Comparison of ENCODE assay signal across 10 cellular contexts in the genomic region with DNA sequence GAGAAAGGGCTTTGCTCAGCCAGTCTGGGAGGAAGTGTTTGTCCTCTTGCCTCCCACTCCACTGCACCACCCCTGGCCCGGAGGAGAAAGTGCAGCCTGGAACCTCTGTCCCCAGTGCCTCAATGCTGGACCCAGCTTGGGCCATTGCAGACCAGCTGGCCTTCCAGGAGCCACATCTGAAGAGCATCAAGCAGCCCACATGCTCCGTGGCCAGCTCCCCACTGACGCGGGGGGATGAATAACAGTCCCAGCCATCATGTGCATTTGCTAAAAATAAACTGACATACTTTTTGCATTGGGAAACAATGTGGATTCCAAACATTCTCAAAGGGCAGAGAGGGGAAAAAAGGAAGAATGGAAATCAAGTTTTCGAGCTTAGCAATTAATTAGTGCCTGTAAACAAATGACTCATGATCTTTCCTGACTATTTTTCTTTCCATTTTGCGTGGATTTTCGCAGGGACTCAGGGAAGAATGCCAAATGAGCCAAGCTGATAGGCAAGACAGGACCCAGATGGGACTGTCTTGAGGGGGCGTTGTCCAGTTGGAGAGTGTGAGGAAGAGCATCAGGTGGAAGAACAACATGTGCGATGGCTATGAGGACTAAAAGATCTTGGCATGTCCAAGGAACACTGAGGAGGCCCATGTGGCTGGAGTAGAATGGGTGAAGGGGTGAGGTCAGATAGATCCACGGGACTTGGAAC. TPM values are rescaled to one million over a fixed set of nuclear protein-coding genes. Genes with fewer than 3 reads are reported as not detected.
DNase-seq lines count a peak whose midpoint lies in the region; ATAC-seq and TF ChIP-seq lines count a peak whose summit lies in the region.
"Had no signal": no experiment of that assay in that cellular context is flagged by ENCODE, and none has a peak within 500 bp of the region (broad histone marks: within the 10 kb centered on the region; RNA-seq: fewer than 3 reads in every experiment).

No MANE protein-coding gene starts in this region.

- H3K36me3 Mint-ChIP-seq in activated CD4-positive, alpha-beta T cell treated with anti-CD3 and anti-CD28 coated beads, Interleukin-2, amount 10 ng/mL, durations not matched to agents 24 days and 14 days (ENCODE audit: low read depth): no peaks in the 10 kb centered on the region
- H3K36me3 Mint-ChIP-seq in activated CD4-positive, alpha-beta T cell treated with anti-CD3 and anti-CD28 coated beads for 36 hours (ENCODE audit: low read depth): no peaks in the 10 kb centered on the region
- H3K36me3 Mint-ChIP-seq in endodermal cell (ENCODE audit: low read depth): no peaks in the 10 kb centered on the region

- intact Hi-C loops in activated CD4-positive, alpha-beta T cell treated with anti-CD3 and anti-CD28 coated beads, Interleukin-2, amount 10 ng/mL, durations not matched to agents 24 days and 14 days (cut with micrococcal nuclease): no loop called here
- intact Hi-C loops in activated CD4-positive, alpha-beta T cell treated with anti-CD3 and anti-CD28 coated beads for 36 hours (cut with DNase I, micrococcal nuclease): no loop called here
- intact Hi-C loops in aorta (cut with DNase I): no loop called here

- no peaks in the 10 kb centered on the region for H3K36me3 ChIP-seq in endodermal cell (ENCODE audit: control insufficient read depth, insufficient read depth, low read length)
- H3K36me3 ChIP-seq in mesodermal cell (ENCODE audit: control insufficient read depth, insufficient read depth, low read length): no peaks in the 10 kb centered on the region
- H3K36me3 ChIP-seq in aorta (ENCODE audit: control insufficient read depth in 1 of 2, insufficient read depth in 2 of 2, low read length in 1 of 2): no peaks in the 10 kb centered on the region

- H3K9me3 ChIP-seq in endodermal cell (ENCODE audit: control insufficient read depth, low read length) (no peaks in the 10 kb centered on the region), mesodermal cell (ENCODE audit: control insufficient read depth, low read length) (no peaks in the 10 kb centered on the region), aorta (ENCODE audit: control insufficient read depth, low read length) (no peaks in the 10 kb centered on the region)

- WGBS in endodermal cell (ENCODE audit: insufficient coverage in 1 of 2, insufficient read length in 1 of 2), 2 experiments: 87 to 93% methylated on average over 9 to 10 of the region's 10 CpGs
- 92 to 96% methylated on average over 7 to 8 of the region's 10 CpGs for WGBS in mesodermal cell (ENCODE audit: insufficient coverage in 2 of 2), 2 experiments
- 21 to 22% methylated on average over 10 of the region's 10 CpGs for WGBS in aorta, 2 donors

- no peak overlapping the region for H3K9ac ChIP-seq in endodermal cell (ENCODE audit: extremely low read depth, low read length, poor library complexity, severe bottlenecking)

- no peaks in the 10 kb centered on the region for H3K27me3 Mint-ChIP-seq in activated CD4-positive, alpha-beta T cell treated with anti-CD3 and anti-CD28 coated beads, Interleukin-2, amount 10 ng/mL, durations not matched to agents 24 days and 14 days
- no peaks in the 10 kb centered on the region for H3K27me3 Mint-ChIP-seq in activated CD4-positive, alpha-beta T cell treated with anti-CD3 and anti-CD28 coated beads for 36 hours
- H3K27me3 Mint-ChIP-seq in endodermal cell (ENCODE audit: insufficient read depth): no peaks in the 10 kb centered on the region
- H3K27me3 Mint-ChIP-seq: activated CD4-positive, alpha-beta T cell treated with anti-CD3 and anti-CD28 coated beads, Interleukin-2, amount 10 ng/mL, durations not matched to agents 7 days and 5 days had no signal

- no peak for DNase-seq in activated CD4-positive, alpha-beta T cell treated with anti-CD3 and anti-CD28 coated beads, Interleukin-2, amount 10 ng/mL, durations not matched to agents 24 days and 14 days
- DNase-seq in activated CD4-positive, alpha-beta T cell treated with anti-CD3 and anti-CD28 coated beads for 36 hours: no peak
- peak; percentile 69 for DNase-seq in endodermal cell
- peak; percentile 86 to 91 for DNase-seq in aorta
- DNase-seq in Kasumi-1 (lab: John Stamatoyannopoulos, UW): no peak
- DNase-seq: activated CD4-positive, alpha-beta T cell treated with anti-CD3 and anti-CD28 coated beads, Interleukin-2, amount 10 ng/mL, durations not matched to agents 7 days and 5 days had no signal

- POLR2A ChIA-PET in activated CD4-positive, alpha-beta T cell treated with anti-CD3 and anti-CD28 coated beads for 36 hours (lab: Charles Lee): interaction anchor here (0.6 kb wide), 1 partner anchor 73 kb away, joined by 3 read pairs; no protein-coding TSS in a partner anchor

- CTCF ChIA-PET in activated CD4-positive, alpha-beta T cell treated with anti-CD3 and anti-CD28 coated beads for 36 hours (lab: Charles Lee): interaction anchor here (0.7 to 1.0 kb wide), 2 partner anchors 192 to 584 kb away, joined by 3 read pairs; no protein-coding TSS in a partner anchor

- no peaks in the 10 kb centered on the region for H3K4me1 ChIP-seq in endodermal cell (ENCODE audit: control insufficient read depth, insufficient read depth, low read length)
- H3K4me1 ChIP-seq in mesodermal cell (ENCODE audit: control insufficient read depth, insufficient read depth, low read length, poor library complexity, severe bottlenecking): peaks cover 7% of the 10 kb centered on the region
- no peaks in the 10 kb centered on the region for H3K4me1 ChIP-seq in aorta (ENCODE audit: control insufficient read depth in 1 of 2, insufficient read depth in 2 of 2, low read length in 2 of 2)

- no peak for ATAC-seq in activated CD4-positive, alpha-beta T cell treated with anti-CD3 and anti-CD28 coated beads for 36 hours
- ATAC-seq in aorta (ENCODE audit: low FRiP score) (peak; percentile 81), GM21529 (IDR thresholded peaks at IDR 0.05; ENCODE audit: unreplicated experiment) (no peak), GM19455 (IDR thresholded peaks at IDR 0.05; ENCODE audit: unreplicated experiment) (no peak)
- ATAC-seq: left lobe of liver had no signal

- H3K4me3 ChIP-seq in endodermal cell (ENCODE audit: low read length): no peak overlapping the region
- no peak overlapping the region for H3K4me3 ChIP-seq in mesodermal cell (ENCODE audit: extremely low read depth, insufficient read depth, low read length, poor library complexity, severe bottlenecking)
- H3K4me3 ChIP-seq in aorta (ENCODE audit: low read length in 2 of 2): no peak overlapping the region

- H3K4me3 Mint-ChIP-seq in activated CD4-positive, alpha-beta T cell treated with anti-CD3 and anti-CD28 coated beads, Interleukin-2, amount 10 ng/mL, durations not matched to agents 24 days and 14 days: no peak overlapping the region
- H3K4me3 Mint-ChIP-seq in activated CD4-positive, alpha-beta T cell treated with anti-CD3 and anti-CD28 coated beads for 36 hours: no peak overlapping the region
- H3K4me3 Mint-ChIP-seq in endodermal cell: no peak overlapping the region
- H3K4me3 Mint-ChIP-seq: activated CD4-positive, alpha-beta T cell treated with anti-CD3 and anti-CD28 coated beads, Interleukin-2, amount 10 ng/mL, durations not matched to agents 7 days and 5 days had no signal

- H3K4me1 Mint-ChIP-seq in activated CD4-positive, alpha-beta T cell treated with anti-CD3 and anti-CD28 coated beads, Interleukin-2, amount 10 ng/mL, durations not matched to agents 24 days and 14 days: peaks cover 29% of the 10 kb centered on the region
- H3K4me1 Mint-ChIP-seq in activated CD4-positive, alpha-beta T cell treated with anti-CD3 and anti-CD28 coated beads for 36 hours: peaks cover 12% of the 10 kb centered on the region
- H3K4me1 Mint-ChIP-seq in endodermal cell: peaks cover 4% of the 10 kb centered on the region

- H3K27ac Mint-ChIP-seq in activated CD4-positive, alpha-beta T cell treated with anti-CD3 and anti-CD28 coated beads, Interleukin-2, amount 10 ng/mL, durations not matched to agents 24 days and 14 days: peak overlapping the region; percentile 30
- H3K27ac Mint-ChIP-seq in activated CD4-positive, alpha-beta T cell treated with anti-CD3 and anti-CD28 coated beads for 36 hours: no peak overlapping the region
- no peak overlapping the region for H3K27ac Mint-ChIP-seq in endodermal cell
- H3K27ac Mint-ChIP-seq: activated CD4-positive, alpha-beta T cell treated with anti-CD3 and anti-CD28 coated beads, Interleukin-2, amount 10 ng/mL, durations not matched to agents 7 days and 5 days had no signal

- H3K27ac ChIP-seq in endodermal cell (ENCODE audit: low read depth, low read length) (no peak overlapping the region), mesodermal cell (ENCODE audit: low read depth, low read length, severe bottlenecking) (peak overlapping the region; percentile 31), aorta (ENCODE audit: low read depth in 1 of 2, low read length in 2 of 2) (peak overlapping the region; percentile 19 to 93)

- no peaks in the 10 kb centered on the region for H3K27me3 ChIP-seq in endodermal cell (ENCODE audit: control insufficient read depth, insufficient read depth, low read length, poor library complexity, severe bottlenecking)
- no peaks in the 10 kb centered on the region for H3K27me3 ChIP-seq in aorta (ENCODE audit: control insufficient read depth in 1 of 2, insufficient read depth in 2 of 2, low read length in 1 of 2)

- peak; percentile 49 for TF ChIP-seq CTCF in endodermal cell (conservative IDR thresholded peaks at IDR 0.05)

- H3K9me3 Mint-ChIP-seq in activated CD4-positive, alpha-beta T cell treated with anti-CD3 and anti-CD28 coated beads, Interleukin-2, amount 10 ng/mL, durations not matched to agents 24 days and 14 days: no peaks in the 10 kb centered on the region
- H3K9me3 Mint-ChIP-seq in activated CD4-positive, alpha-beta T cell treated with anti-CD3 and anti-CD28 coated beads for 36 hours (ENCODE audit: low read depth): no peaks in the 10 kb centered on the region
- H3K9me3 Mint-ChIP-seq in endodermal cell: peaks cover under 1% of the 10 kb centered on the region
- H3K9me3 Mint-ChIP-seq: activated CD4-positive, alpha-beta T cell treated with anti-CD3 and anti-CD28 coated beads, Interleukin-2, amount 10 ng/mL, durations not matched to agents 7 days and 5 days had no signal

RNA-seq across cellular contexts. Expression of gene CEBPB, which starts 34.1 kb away (rescaled TPM):
- total RNA-seq in activated CD4-positive, alpha-beta T cell treated with anti-CD3 and anti-CD28 coated beads, Interleukin-2, amount 10 ng/mL, durations not matched to agents 24 days and 14 days: 45.5 and 45.9 TPM in 2 replicates
- 10 to 100 TPM; 28.9 to 40.1 TPM for total RNA-seq in activated CD4-positive, alpha-beta T cell treated with anti-CD3 and anti-CD28 coated beads for 36 hours
- 10 to 100 TPM; 14.9 to 15.1 TPM for total RNA-seq in endodermal cell
- 11.9 TPM for polyA plus RNA-seq in endodermal cell (2013, experiment 1 of 2)
- polyA plus RNA-seq in endodermal cell (2013, experiment 2 of 2): 8.9 TPM
- polyA plus RNA-seq in mesodermal cell (2013, experiment 1 of 2): 23.6 TPM
- polyA plus RNA-seq in mesodermal cell (2013, experiment 2 of 2): 19.7 TPM
- 100 to 1,000 TPM in 1 of 2 donors, 10 to 100 TPM in 1; 57.8 to 141 TPM for total RNA-seq in aorta
- polyA plus RNA-seq in aorta: 10 to 100 TPM; 15.8 to 43.6 TPM

Comparison
In these comparisons a context has a peak if more than half of its experiments do, and no peak if none do; other contexts are left out.
1. DNase-seq: peak in endodermal cell (single experiment) and aorta (2 of 2); none in activated CD4-positive, alpha-beta T cell treated with anti-CD3 and anti-CD28 coated beads, Interleukin-2, amount 10 ng/mL, durations not matched to agents 24 days and 14 days (single experiment), activated CD4-positive, alpha-beta T cell treated with anti-CD3 and anti-CD28 coated beads for 36 hours (single experiment) and Kasumi-1 (0 of 2).